1 cellular context compared by ENCODE assay signal in the genomic region with DNA sequence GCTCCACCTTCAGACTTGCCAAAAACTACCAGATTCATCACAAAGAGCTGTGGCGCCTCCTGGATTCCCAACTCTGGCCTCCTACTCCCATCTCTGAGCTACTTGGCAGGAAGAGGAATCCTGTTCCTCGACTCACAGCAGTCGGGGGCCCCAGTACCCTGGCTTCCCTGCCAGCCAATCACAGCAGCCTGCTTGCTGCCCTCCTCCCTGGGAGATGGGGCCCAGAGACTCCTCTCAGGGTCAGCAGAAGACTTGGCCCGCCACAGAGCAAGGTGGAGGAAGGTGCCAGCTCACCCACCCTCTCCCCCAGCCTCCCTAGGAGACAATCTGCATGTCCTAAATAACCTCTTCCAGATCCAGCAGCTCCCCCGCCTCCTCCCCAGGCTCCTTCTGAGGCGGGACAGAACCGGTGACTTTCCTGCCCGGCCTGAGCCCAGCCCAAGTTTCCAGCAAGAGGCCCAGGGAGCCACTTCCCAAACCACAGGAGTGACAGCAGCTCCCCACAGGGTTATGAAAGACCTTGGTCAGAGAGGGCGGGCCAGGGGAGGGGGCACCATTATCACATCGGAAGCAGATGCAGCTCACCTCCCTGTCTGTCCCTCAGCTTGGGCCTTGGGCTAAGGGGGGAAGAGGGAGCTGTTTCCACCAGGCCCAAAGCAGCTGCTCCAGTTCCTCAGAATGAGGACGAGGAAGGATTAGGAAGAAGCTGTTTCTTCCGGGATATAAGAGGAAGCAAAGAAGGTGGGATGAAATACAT.
TF ChIP-seq lines count a peak whose summit lies in the region.

No MANE protein-coding gene starts in this region.

TF ChIP-seq in K562, 482 proteins besides CTCF, POLR2A, EP300 and RAD21 (continued from another document and continues in another):
- TF ChIP-seq PURB (CRISPR knock-in tag; IDR thresholded peaks at IDR 0.05; ENCODE audit: low read depth) (no peak), GABPB2 (CRISPR knock-in tag; conservative IDR thresholded peaks at IDR 0.05) (no peak), SOX6 (IDR thresholded peaks at IDR 0.05) (peak; percentile 80), ZNF586 (CRISPR knock-in tag; conservative IDR thresholded peaks at IDR 0.05) (no peak), ZNF134 (CRISPR knock-in tag; conservative IDR thresholded peaks at IDR 0.05) (0 out of 2 replicates have a peak, but pooled peaks have one; percentile 35), TBL1XR1 (IDR thresholded peaks at IDR 0.05; ENCODE audit: low read length in 2 of 2) (peak; percentile 36 to 50; a peak in 1 of 4 replicates), HSF4 (CRISPR knock-in tag; IDR thresholded peaks at IDR 0.05; ENCODE audit: borderline replicate concordance) (no peak; the same call in 1 of the 2 replicates), NFE2 (IDR thresholded peaks at IDR 0.05; ENCODE audit: low read depth) (peak; percentile 29; the same call in 1 of the 2 replicates), FOSL1 (tag; conservative IDR thresholded peaks at IDR 0.05) (peak; percentile 49; the same call in 1 of the 2 replicates), DMBX1 (CRISPR knock-in tag; IDR thresholded peaks at IDR 0.05; ENCODE audit: borderline replicate concordance) (0 out of 2 replicates have a peak, but pooled peaks have one; percentile 47), CBX3 (IDR thresholded peaks at IDR 0.05; ENCODE audit: borderline replicate concordance in 1 of 2, low read length in 2 of 2) (no peak), IRF2 (CRISPR knock-in tag; IDR thresholded peaks at IDR 0.05) (no peak), FOXJ3 (CRISPR knock-in tag; IDR thresholded peaks at IDR 0.05) (no peak), NCOA1 (IDR thresholded peaks at IDR 0.05; ENCODE audit: low read depth) (peak; percentile 63; the same call in 1 of the 2 replicates), TSC22D4 (tag; IDR thresholded peaks at IDR 0.05) (no peak), XRCC4 (IDR thresholded peaks at IDR 0.05; ENCODE audit: extremely low read depth, insufficient read depth, insufficient read length) (no peak), JUND (IDR thresholded peaks at IDR 0.05; ENCODE audit: borderline replicate concordance, low read depth, low read length) (peak; percentile 80; the same call in 1 of the 2 replicates), JUND (tag; IDR thresholded peaks at IDR 0.05; ENCODE audit: borderline replicate concordance, low read depth, low read length) (peak; percentile 73; the same call in 1 of the 3 replicates), ZNF507 (tag; conservative IDR thresholded peaks at IDR 0.05) (no peak), ZNF253 (CRISPR knock-in tag; conservative IDR thresholded peaks at IDR 0.05) (no peak), ZNF165 (CRISPR knock-in tag; IDR thresholded peaks at IDR 0.05; ENCODE audit: borderline replicate concordance) (no peak), SMC3 (conservative IDR thresholded peaks at IDR 0.05; ENCODE audit: insufficient read depth, low read depth, low read length) (no peak), ZNF41 (CRISPR knock-in tag; conservative IDR thresholded peaks at IDR 0.05) (no peak)
- TF ChIP-seq, protein P1, sequence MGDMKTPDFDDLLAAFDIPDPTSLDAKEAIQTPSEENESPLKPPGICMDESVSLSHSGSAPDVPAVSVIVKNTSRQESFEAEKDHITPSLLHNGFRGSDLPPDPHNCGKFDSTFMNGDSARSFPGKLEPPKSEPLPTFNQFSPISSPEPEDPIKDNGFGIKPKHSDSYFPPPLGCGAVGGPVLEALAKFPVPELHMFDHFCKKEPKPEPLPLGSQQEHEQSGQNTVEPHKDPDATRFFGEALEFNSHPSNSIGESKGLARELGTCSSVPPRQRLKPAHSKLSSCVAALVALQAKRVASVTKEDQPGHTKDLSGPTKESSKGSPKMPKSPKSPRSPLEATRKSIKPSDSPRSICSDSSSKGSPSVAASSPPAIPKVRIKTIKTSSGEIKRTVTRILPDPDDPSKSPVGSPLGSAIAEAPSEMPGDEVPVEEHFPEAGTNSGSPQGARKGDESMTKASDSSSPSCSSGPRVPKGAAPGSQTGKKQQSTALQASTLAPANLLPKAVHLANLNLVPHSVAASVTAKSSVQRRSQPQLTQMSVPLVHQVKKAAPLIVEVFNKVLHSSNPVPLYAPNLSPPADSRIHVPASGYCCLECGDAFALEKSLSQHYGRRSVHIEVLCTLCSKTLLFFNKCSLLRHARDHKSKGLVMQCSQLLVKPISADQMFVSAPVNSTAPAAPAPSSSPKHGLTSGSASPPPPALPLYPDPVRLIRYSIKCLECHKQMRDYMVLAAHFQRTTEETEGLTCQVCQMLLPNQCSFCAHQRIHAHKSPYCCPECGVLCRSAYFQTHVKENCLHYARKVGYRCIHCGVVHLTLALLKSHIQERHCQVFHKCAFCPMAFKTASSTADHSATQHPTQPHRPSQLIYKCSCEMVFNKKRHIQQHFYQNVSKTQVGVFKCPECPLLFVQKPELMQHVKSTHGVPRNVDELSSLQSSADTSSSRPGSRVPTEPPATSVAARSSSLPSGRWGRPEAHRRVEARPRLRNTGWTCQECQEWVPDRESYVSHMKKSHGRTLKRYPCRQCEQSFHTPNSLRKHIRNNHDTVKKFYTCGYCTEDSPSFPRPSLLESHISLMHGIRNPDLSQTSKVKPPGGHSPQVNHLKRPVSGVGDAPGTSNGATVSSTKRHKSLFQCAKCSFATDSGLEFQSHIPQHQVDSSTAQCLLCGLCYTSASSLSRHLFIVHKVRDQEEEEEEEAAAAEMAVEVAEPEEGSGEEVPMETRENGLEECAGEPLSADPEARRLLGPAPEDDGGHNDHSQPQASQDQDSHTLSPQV (IDR thresholded peaks at IDR 0.05), result peak; percentile 82
- TF ChIP-seq, protein P2, sequence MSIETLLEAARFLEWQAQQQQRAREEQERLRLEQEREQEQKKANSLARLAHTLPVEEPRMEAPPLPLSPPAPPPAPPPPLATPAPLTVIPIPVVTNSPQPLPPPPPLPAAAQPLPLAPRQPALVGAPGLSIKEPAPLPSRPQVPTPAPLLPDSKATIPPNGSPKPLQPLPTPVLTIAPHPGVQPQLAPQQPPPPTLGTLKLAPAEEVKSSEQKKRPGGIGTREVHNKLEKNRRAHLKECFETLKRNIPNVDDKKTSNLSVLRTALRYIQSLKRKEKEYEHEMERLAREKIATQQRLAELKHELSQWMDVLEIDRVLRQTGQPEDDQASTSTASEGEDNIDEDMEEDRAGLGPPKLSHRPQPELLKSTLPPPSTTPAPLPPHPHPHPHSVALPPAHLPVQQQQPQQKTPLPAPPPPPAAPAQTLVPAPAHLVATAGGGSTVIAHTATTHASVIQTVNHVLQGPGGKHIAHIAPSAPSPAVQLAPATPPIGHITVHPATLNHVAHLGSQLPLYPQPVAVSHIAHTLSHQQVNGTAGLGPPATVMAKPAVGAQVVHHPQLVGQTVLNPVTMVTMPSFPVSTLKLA (conservative IDR thresholded peaks at IDR 0.05), result peak in 1 of 2 experiments; percentile 29; a peak in 1 of 4 replicates
- TF ChIP-seq, protein P3, sequence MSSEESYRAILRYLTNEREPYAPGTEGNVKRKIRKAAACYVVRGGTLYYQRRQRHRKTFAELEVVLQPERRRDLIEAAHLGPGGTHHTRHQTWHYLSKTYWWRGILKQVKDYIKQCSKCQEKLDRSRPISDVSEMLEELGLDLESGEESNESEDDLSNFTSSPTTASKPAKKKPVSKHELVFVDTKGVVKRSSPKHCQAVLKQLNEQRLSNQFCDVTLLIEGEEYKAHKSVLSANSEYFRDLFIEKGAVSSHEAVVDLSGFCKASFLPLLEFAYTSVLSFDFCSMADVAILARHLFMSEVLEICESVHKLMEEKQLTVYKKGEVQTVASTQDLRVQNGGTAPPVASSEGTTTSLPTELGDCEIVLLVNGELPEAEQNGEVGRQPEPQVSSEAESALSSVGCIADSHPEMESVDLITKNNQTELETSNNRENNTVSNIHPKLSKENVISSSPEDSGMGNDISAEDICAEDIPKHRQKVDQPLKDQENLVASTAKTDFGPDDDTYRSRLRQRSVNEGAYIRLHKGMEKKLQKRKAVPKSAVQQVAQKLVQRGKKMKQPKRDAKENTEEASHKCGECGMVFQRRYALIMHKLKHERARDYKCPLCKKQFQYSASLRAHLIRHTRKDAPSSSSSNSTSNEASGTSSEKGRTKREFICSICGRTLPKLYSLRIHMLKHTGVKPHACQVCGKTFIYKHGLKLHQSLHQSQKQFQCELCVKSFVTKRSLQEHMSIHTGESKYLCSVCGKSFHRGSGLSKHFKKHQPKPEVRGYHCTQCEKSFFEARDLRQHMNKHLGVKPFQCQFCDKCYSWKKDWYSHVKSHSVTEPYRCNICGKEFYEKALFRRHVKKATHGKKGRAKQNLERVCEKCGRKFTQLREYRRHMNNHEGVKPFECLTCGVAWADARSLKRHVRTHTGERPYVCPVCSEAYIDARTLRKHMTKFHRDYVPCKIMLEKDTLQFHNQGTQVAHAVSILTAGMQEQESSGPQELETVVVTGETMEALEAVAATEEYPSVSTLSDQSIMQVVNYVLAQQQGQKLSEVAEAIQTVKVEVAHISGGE (CRISPR knock-in tag; IDR thresholded peaks at IDR 0.05), result peak in 1 of 3 experiments; percentile 40; a peak in 1 of 6 replicates
- TF ChIP-seq, protein P4, sequence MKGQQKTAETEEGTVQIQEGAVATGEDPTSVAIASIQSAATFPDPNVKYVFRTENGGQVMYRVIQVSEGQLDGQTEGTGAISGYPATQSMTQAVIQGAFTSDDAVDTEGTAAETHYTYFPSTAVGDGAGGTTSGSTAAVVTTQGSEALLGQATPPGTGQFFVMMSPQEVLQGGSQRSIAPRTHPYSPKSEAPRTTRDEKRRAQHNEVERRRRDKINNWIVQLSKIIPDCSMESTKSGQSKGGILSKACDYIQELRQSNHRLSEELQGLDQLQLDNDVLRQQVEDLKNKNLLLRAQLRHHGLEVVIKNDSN (CRISPR knock-in tag; IDR thresholded peaks at IDR 0.05), result no peak
- TF ChIP-seq, protein P5, sequence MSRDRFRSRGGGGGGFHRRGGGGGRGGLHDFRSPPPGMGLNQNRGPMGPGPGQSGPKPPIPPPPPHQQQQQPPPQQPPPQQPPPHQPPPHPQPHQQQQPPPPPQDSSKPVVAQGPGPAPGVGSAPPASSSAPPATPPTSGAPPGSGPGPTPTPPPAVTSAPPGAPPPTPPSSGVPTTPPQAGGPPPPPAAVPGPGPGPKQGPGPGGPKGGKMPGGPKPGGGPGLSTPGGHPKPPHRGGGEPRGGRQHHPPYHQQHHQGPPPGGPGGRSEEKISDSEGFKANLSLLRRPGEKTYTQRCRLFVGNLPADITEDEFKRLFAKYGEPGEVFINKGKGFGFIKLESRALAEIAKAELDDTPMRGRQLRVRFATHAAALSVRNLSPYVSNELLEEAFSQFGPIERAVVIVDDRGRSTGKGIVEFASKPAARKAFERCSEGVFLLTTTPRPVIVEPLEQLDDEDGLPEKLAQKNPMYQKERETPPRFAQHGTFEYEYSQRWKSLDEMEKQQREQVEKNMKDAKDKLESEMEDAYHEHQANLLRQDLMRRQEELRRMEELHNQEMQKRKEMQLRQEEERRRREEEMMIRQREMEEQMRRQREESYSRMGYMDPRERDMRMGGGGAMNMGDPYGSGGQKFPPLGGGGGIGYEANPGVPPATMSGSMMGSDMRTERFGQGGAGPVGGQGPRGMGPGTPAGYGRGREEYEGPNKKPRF (IDR thresholded peaks at IDR 0.05; ENCODE audit: low read depth, low read length), result no peak
- TF ChIP-seq, protein P6, sequence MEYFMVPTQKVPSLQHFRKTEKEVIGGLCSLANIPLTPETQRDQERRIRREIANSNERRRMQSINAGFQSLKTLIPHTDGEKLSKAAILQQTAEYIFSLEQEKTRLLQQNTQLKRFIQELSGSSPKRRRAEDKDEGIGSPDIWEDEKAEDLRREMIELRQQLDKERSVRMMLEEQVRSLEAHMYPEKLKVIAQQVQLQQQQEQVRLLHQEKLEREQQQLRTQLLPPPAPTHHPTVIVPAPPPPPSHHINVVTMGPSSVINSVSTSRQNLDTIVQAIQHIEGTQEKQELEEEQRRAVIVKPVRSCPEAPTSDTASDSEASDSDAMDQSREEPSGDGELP (CRISPR knock-in tag; IDR thresholded peaks at IDR 0.05; ENCODE audit: borderline replicate concordance), result peak; percentile 78; the same call in 1 of the 2 replicates
- TF ChIP-seq, protein P7, sequence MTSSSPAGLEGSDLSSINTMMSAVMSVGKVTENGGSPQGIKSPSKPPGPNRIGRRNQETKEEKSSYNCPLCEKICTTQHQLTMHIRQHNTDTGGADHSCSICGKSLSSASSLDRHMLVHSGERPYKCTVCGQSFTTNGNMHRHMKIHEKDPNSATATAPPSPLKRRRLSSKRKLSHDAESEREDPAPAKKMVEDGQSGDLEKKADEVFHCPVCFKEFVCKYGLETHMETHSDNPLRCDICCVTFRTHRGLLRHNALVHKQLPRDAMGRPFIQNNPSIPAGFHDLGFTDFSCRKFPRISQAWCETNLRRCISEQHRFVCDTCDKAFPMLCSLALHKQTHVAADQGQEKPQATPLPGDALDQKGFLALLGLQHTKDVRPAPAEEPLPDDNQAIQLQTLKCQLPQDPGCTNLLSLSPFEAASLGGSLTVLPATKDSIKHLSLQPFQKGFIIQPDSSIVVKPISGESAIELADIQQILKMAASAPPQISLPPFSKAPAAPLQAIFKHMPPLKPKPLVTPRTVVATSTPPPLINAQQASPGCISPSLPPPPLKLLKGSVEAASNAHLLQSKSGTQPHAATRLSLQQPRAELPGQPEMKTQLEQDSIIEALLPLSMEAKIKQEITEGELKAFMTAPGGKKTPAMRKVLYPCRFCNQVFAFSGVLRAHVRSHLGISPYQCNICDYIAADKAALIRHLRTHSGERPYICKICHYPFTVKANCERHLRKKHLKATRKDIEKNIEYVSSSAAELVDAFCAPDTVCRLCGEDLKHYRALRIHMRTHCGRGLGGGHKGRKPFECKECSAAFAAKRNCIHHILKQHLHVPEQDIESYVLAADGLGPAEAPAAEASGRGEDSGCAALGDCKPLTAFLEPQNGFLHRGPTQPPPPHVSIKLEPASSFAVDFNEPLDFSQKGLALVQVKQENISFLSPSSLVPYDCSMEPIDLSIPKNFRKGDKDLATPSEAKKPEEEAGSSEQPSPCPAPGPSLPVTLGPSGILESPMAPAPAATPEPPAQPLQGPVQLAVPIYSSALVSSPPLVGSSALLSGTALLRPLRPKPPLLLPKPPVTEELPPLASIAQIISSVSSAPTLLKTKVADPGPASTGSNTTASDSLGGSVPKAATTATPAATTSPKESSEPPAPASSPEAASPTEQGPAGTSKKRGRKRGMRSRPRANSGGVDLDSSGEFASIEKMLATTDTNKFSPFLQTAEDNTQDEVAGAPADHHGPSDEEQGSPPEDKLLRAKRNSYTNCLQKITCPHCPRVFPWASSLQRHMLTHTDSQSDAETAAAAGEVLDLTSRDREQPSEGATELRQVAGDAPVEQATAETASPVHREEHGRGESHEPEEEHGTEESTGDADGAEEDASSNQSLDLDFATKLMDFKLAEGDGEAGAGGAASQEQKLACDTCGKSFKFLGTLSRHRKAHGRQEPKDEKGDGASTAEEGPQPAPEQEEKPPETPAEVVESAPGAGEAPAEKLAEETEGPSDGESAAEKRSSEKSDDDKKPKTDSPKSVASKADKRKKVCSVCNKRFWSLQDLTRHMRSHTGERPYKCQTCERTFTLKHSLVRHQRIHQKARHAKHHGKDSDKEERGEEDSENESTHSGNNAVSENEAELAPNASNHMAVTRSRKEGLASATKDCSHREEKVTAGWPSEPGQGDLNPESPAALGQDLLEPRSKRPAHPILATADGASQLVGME (CRISPR knock-in tag; IDR thresholded peaks at IDR 0.05), result no peak; the same call in 1 of the 2 replicates
